In genomic region chr4:80015407-80016189, GRCh38 we compare ENCODE assay signal across 18 cellular contexts.
"Had no signal": no experiment of that assay in that cellular context is flagged by ENCODE, and none has a peak within 500 bp of the region (broad histone marks: within the 10 kb centered on the region; RNA-seq: fewer than 3 reads in every experiment).

No MANE protein-coding gene starts in this region.

- H3K27me3 ChIP-seq: upper lobe of left lung had no signal

- H3K4me3 ChIP-seq: lower lobe of right lung, upper lobe of left lung had no signal

- H3K9me3 ChIP-seq: lower lobe of right lung, upper lobe of left lung had no signal

- ATAC-seq: left colon; lower lobe of right lung; natural killer cell; stimulated activated naive CD8-positive, alpha-beta T cell treated with anti-CD3 and anti-CD28 coated beads, Interleukin-15, amount 100 ng/mL, for 72 hours had no signal

- H3K27ac ChIP-seq: lower lobe of right lung had no signal

- DNase-seq: activated B cell treated with CpG ODN at 0.5 μM for 24 hours; activated CD4-positive, alpha-beta memory T cell treated with anti-CD3 and anti-CD28 coated beads for 36 hours; activated CD4-positive, alpha-beta T cell treated with anti-CD3 and anti-CD28 coated beads for 4 hours; activated T-cell treated with anti-CD3 and anti-CD28 coated beads for 4 hours; amniotic stem cell; caudate nucleus; endodermal cell; hypothalamus; islet precursor cell; left colon; lower lobe of right lung; natural killer cell; small intestine; stimulated activated CD4-positive, alpha-beta T cell treated with anti-CD3 and anti-CD28 coated beads, Interleukin-4, amount 100 ng/mL, for 1 hour; stimulated activated naive CD8-positive, alpha-beta T cell treated with anti-CD3 and anti-CD28 coated beads, Interleukin-15, amount 100 ng/mL, for 72 hours; T-helper 1 cell; T-helper 9 cell; upper lobe of left lung had no signal
